12 cellular contexts compared by ENCODE assay signal in the genomic region with DNA sequence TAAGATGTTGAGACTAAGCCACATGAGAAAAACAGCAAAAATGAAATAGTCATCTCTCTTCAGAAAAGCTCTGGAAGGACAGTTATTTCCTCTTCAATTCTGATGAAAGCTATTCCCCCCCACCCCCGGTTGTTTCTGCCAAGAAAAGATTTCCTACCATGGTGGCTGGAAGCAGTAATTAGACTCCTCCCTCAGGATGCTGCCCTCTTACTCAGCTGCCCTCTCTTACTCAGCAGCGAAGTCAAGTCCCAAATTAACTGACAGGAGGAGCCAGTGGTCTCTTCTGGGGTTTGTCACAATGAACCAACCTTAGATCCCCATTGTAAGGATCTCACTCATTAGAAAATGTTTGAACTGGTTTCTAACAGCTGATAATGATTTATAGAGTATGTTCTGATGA. TPM values are rescaled to one million over a fixed set of nuclear protein-coding genes. Genes with fewer than 3 reads are reported as not detected.
DNase-seq lines count a peak whose midpoint lies in the region; ATAC-seq, FAIRE-seq and TF ChIP-seq lines count a peak whose summit lies in the region.
"Had no signal": no experiment of that assay in that cellular context is flagged by ENCODE, and none has a peak within 500 bp of the region (broad histone marks: within the 10 kb centered on the region; RNA-seq: fewer than 3 reads in every experiment).

No MANE protein-coding gene starts in this region.

- H3K27ac ChIP-seq in astrocyte (ENCODE audit: low read depth, low read length), result no peak overlapping the region

- no peak overlapping the region for H3K4me3 ChIP-seq in astrocyte (ENCODE audit: insufficient read depth, low read depth, low read length)
- H3K4me3 ChIP-seq: tibial nerve had no signal

- H3K4me3 Mint-ChIP-seq in astrocyte (ENCODE audit: unreplicated experiment) (no peak overlapping the region), glutamatergic neuron (ENCODE audit: unreplicated experiment) (peak overlapping the region; percentile 55)

- no peaks in the 10 kb centered on the region for H3K36me3 Mint-ChIP-seq in astrocyte (ENCODE audit: low read depth, unreplicated experiment)
- H3K36me3 Mint-ChIP-seq in glutamatergic neuron (ENCODE audit: unreplicated experiment), result no peaks in the 10 kb centered on the region

- FAIRE-seq in astrocyte (lab: Jason Lieb, UNC), result peak; percentile 88
- FAIRE-seq: G401.6 had no signal

- no peaks in the 10 kb centered on the region for H3K79me2 ChIP-seq in astrocyte (ENCODE audit: insufficient read depth, low read length)

- H3K4me2 ChIP-seq in astrocyte (ENCODE audit: low read length), result peak overlapping the region; percentile 46

- peaks cover 10% of the 10 kb centered on the region for H3K4me1 Mint-ChIP-seq in astrocyte (ENCODE audit: low read depth, unreplicated experiment)
- H3K4me1 Mint-ChIP-seq in glutamatergic neuron (ENCODE audit: low read depth, unreplicated experiment), result peaks cover 9% of the 10 kb centered on the region

- H3K27ac Mint-ChIP-seq in astrocyte (ENCODE audit: unreplicated experiment) (peak overlapping the region; percentile 34), glutamatergic neuron (ENCODE audit: unreplicated experiment) (peak overlapping the region; percentile 48)

- no peak overlapping the region for H3K9ac ChIP-seq in astrocyte (ENCODE audit: low read length)

- no peaks in the 10 kb centered on the region for H3K27me3 ChIP-seq in astrocyte (ENCODE audit: insufficient read depth, low read length)
- H3K27me3 ChIP-seq: tibial nerve had no signal

- no peak for TF ChIP-seq CTCF in astrocyte (IDR thresholded peaks at IDR 0.05; ENCODE audit: insufficient read depth, low read depth, low read length)
- TF ChIP-seq CTCF in glutamatergic neuron (IDR thresholded peaks at IDR 0.05; ENCODE audit: partially characterized antibody, unreplicated experiment), result no peak

- no peaks in the 10 kb centered on the region for H4K20me1 ChIP-seq in astrocyte (ENCODE audit: insufficient read depth, low read length)

- peaks cover 5% of the 10 kb centered on the region for H3K4me1 ChIP-seq in astrocyte (ENCODE audit: insufficient read depth, low read length)

- no peak for ATAC-seq in GM19351 (IDR thresholded peaks at IDR 0.05; ENCODE audit: unreplicated experiment)

- H3K9me3 ChIP-seq in astrocyte (ENCODE audit: insufficient read depth, low read depth, low read length), result no peaks in the 10 kb centered on the region
- H3K9me3 ChIP-seq: tibial nerve had no signal

- DNase-seq in NCI-H1105 treated with DMSO at 0.1 percent for 48 hours (lab: John Stamatoyannopoulos, UW) (peak; percentile 24), NCI-H1105 (lab: John Stamatoyannopoulos, UW) (no peak), HCEC 1CT (peak; percentile 52), astrocyte (ENCODE audit: low read depth) (peak; percentile 36), glutamatergic neuron (no peak), HK-2 (ENCODE audit: unreplicated experiment) (no peak), HuH-7 (ENCODE audit: low spot score) (no peak)
- DNase-seq: 8988T had no signal

- peaks cover 9% of the 10 kb centered on the region for H3K36me3 ChIP-seq in astrocyte (ENCODE audit: insufficient read depth, low read length)

- H2AFZ ChIP-seq in astrocyte (ENCODE audit: low read depth, low read length), result no peak overlapping the region

- H3K27me3 Mint-ChIP-seq in astrocyte (ENCODE audit: low read depth, unreplicated experiment) (no peaks in the 10 kb centered on the region), glutamatergic neuron (ENCODE audit: unreplicated experiment) (no peaks in the 10 kb centered on the region)

- no peaks in the 10 kb centered on the region for H3K9me3 Mint-ChIP-seq in astrocyte (ENCODE audit: unreplicated experiment)
- H3K9me3 Mint-ChIP-seq in glutamatergic neuron (ENCODE audit: unreplicated experiment), result no peaks in the 10 kb centered on the region

RNA-seq across cellular contexts. Expression of gene GPM6B, which starts 38.0 kb away (rescaled TPM):
- total RNA-seq in astrocyte (21.5 and 22.4 TPM in 2 replicates), glutamatergic neuron (ENCODE audit: unreplicated experiment) (516 TPM)
- total RNA-seq: T-helper 1 cell treated with Interleukin-12 subunit alpha and Interleukin-12 subunit beta and Interleukin-4 antibody, amounts not matched to agents 30 ng/mL and 1 ng/mL, for 36 hours had no signal

RNA-seq across cellular contexts. Expression of gene OFD1, which starts 44.4 kb away (rescaled TPM):
- 16.1 and 22.0 TPM in 2 replicates for total RNA-seq in astrocyte
- total RNA-seq in glutamatergic neuron (ENCODE audit: unreplicated experiment), result 28.5 TPM

RNA-seq across cellular contexts. Expression of gene TRAPPC2, which starts 44.5 kb away (rescaled TPM):
- total RNA-seq in astrocyte (16.6 and 17.0 TPM in 2 replicates), glutamatergic neuron (ENCODE audit: unreplicated experiment) (25.8 TPM)

Comparison
In these comparisons a context has a peak if more than half of its experiments do, and no peak if none do; other contexts are left out.
1. DNase-seq: peak in NCI-H1105 treated with DMSO at 0.1 percent for 48 hours (single experiment), HCEC 1CT (single experiment) and astrocyte (single experiment); none in NCI-H1105 (single experiment), glutamatergic neuron (single experiment), HK-2 (single experiment) and HuH-7 (single experiment).
2. RNA of gene GPM6B, which starts 38.0 kb away (total RNA-seq): 516 TPM in glutamatergic neuron (single experiment); 21.5 to 22.4 TPM in astrocyte; every median in the first group is over 10 times any median in the second.